Comparison of ENCODE assay signal across 7 cellular contexts in the genomic region with DNA sequence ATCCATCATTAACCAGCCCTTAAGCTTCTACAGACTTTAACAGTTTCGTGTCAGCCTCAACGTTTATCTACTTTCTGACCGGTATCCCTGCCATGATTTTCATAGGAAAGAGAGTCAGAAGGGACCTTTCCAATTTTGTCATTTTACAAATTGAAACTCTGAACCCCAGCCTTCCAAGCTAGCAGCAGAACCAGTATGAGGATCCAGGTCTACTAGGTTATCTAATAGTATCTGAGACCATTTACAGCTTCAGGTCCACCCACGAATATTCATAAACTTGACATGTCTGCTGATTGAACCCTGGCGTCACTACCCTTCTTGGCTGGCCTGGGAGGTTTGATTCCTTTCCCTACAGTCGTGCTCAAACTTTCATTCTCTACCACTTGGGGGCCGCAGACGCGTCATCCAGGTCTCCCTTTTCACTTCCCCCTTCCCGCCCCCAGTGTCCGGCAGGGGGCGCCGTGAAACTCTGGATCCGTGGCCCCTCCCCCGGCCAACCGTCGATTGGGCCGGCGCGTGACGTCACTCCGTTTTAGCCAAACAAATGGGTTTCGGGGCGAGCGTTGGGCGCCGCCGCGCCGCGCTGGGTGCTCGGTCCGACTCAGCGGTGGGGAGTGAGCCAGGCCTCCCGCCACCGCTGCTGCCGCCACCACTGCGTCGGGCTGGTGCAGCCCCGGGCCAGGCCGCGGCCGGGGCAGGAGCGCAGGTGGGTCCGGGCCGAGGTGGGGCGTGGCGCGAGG. TPM values are rescaled to one million over a fixed set of nuclear protein-coding genes. Genes with fewer than 3 reads are reported as not detected.
A peak's percentile ranks its signal among the peaks of the same experiment; 100 is the strongest.
DNase-seq lines count a peak whose midpoint lies in the region; ATAC-seq and TF ChIP-seq lines count a peak whose summit lies in the region.

A gene with protein sequence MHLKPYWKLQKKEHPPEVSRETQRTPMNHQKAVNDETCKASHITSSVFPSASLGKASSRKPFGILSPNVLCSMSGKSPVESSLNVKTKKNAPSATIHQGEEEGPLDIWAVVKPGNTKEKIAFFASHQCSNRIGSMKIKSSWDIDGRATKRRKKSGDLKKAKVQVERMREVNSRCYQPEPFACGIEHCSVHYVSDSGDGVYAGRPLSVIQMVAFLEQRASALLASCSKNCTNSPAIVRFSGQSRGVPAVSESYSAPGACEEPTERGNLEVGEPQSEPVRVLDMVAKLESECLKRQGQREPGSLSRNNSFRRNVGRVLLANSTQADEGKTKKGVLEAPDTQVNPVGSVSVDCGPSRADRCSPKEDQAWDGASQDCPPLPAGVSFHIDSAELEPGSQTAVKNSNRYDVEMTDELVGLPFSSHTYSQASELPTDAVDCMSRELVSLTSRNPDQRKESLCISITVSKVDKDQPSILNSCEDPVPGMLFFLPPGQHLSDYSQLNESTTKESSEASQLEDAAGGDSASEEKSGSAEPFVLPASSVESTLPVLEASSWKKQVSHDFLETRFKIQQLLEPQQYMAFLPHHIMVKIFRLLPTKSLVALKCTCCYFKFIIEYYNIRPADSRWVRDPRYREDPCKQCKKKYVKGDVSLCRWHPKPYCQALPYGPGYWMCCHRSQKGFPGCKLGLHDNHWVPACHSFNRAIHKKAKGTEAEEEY (plus strand): TSS at position 590 of the 740 bp plus-strand sequence. CDS start 78,970 bp downstream, outside the sequence.

- H3K4me3 ChIP-seq in astrocyte of the cerebellum (ENCODE audit: low read depth, low read length) = peak within 1 kb of the TSS; percentile 79

- ATAC-seq in GM18499 (IDR thresholded peaks at IDR 0.05; ENCODE audit: insufficient read depth, unreplicated experiment) = peak; percentile 75
- peak; percentile 88 for ATAC-seq in HG02970 (IDR thresholded peaks at IDR 0.05; ENCODE audit: low FRiP score, unreplicated experiment)

- in situ Hi-C loops in astrocyte of the cerebellum (cut with HindIII; ENCODE audit: low sequenced_read_pairs) = no loop called here

- DNase-seq in NCI-H1930 (lab: John Stamatoyannopoulos, UW) (peak; percentile 95 to 99), T-helper 22 cell (ENCODE audit: low read depth) (peak; percentile 95), astrocyte of the cerebellum (ENCODE audit: low read depth) (peak; percentile 90), hepatic stellate cell (ENCODE audit: low spot score) (peak; percentile 92), renal cortical epithelial cell (ENCODE audit: low read depth) (peak; percentile 81)

- TF ChIP-seq CTCF in astrocyte of the cerebellum (IDR thresholded peaks at IDR 0.05; ENCODE audit: low read depth, low read length, missing control alignments) = peak; percentile 99

RNA-seq across cellular contexts. Expression of the gene that starts here (rescaled TPM):
- 29.0 and 40.2 TPM in 2 replicates for total RNA-seq in renal cortical epithelial cell

Comparison
In these comparisons a context has a peak if more than half of its experiments do, and no peak if none do; other contexts are left out.
1. Peak in every context shown above with its lines: DNase-seq, ATAC-seq and H3K4me3 ChIP-seq.